ENCODE assay signal across 8 cellular contexts in genomic region chr14:34628681-34629135, GRCh38. TPM values are rescaled to one million over a fixed set of nuclear protein-coding genes. Genes with fewer than 3 reads are reported as not detected.
DNase-seq lines count a peak whose midpoint lies in the region; ATAC-seq and TF ChIP-seq lines count a peak whose summit lies in the region.

No MANE protein-coding gene starts in this region.

- H3K27me3 Mint-ChIP-seq in activated CD4-positive, alpha-beta T cell treated with anti-CD3 and anti-CD28 coated beads, Interleukin-2, amount 10 ng/mL, durations not matched to agents 7 days and 5 days: peaks cover 8% of the 10 kb centered on the region

- H3K9me3 ChIP-seq in parathyroid adenoma (ENCODE audit: control insufficient read depth, low read length): no peaks in the 10 kb centered on the region

- peak overlapping the region; percentile 85 for H3K4me3 Mint-ChIP-seq in activated CD4-positive, alpha-beta T cell treated with anti-CD3 and anti-CD28 coated beads, Interleukin-2, amount 10 ng/mL, durations not matched to agents 7 days and 5 days

- H3K4me3 ChIP-seq in epithelial cell of proximal tubule (ENCODE audit: low read depth, low read length) (peak overlapping the region; percentile 99), parathyroid adenoma (ENCODE audit: low read depth, low read length) (peak overlapping the region; percentile 95)

- peak overlapping the region; percentile 86 for H3K27ac Mint-ChIP-seq in activated CD4-positive, alpha-beta T cell treated with anti-CD3 and anti-CD28 coated beads, Interleukin-2, amount 10 ng/mL, durations not matched to agents 7 days and 5 days

- H3K27me3 ChIP-seq in parathyroid adenoma (ENCODE audit: control insufficient read depth, insufficient read depth, low read length): no peaks in the 10 kb centered on the region

- H3K79me2 ChIP-seq in parathyroid adenoma: peaks cover 22% of the 10 kb centered on the region

- H3K4me1 ChIP-seq in parathyroid adenoma: peaks cover 6% of the 10 kb centered on the region

- H3K36me3 Mint-ChIP-seq in activated CD4-positive, alpha-beta T cell treated with anti-CD3 and anti-CD28 coated beads, Interleukin-2, amount 10 ng/mL, durations not matched to agents 7 days and 5 days (ENCODE audit: low read depth): peaks cover 15% of the 10 kb centered on the region

- DNase-seq in Right ventricle myocardium inferior (ENCODE audit: missing footprints) (no peak), cardiac septum (ENCODE audit: low spot score) (no peak), epithelial cell of proximal tubule (ENCODE audit: low read depth) (no peak), NCI-H2196 treated with DMSO at 0.1 percent for 48 hours (lab: John Stamatoyannopoulos, UW; ENCODE audit: unreplicated experiment) (no peak), amniotic stem cell (lab: John Stamatoyannopoulos, UW) (no peak)
- peak; percentile 45 for DNase-seq in activated CD4-positive, alpha-beta T cell treated with anti-CD3 and anti-CD28 coated beads, Interleukin-2, amount 10 ng/mL, durations not matched to agents 7 days and 5 days

- peaks cover 32% of the 10 kb centered on the region for H3K4me1 Mint-ChIP-seq in activated CD4-positive, alpha-beta T cell treated with anti-CD3 and anti-CD28 coated beads, Interleukin-2, amount 10 ng/mL, durations not matched to agents 7 days and 5 days

- H3K36me3 ChIP-seq in parathyroid adenoma (ENCODE audit: control insufficient read depth, insufficient read depth, low read length): no peaks in the 10 kb centered on the region

- H3K9ac ChIP-seq in parathyroid adenoma: no peak overlapping the region

- H3K27ac ChIP-seq in parathyroid adenoma: peak overlapping the region; percentile 79

- peak overlapping the region; percentile 81 for H3K4me2 ChIP-seq in parathyroid adenoma (ENCODE audit: low read length)

- peak overlapping the region; percentile 19 for H2AFZ ChIP-seq in parathyroid adenoma

- TF ChIP-seq CTCF in epithelial cell of proximal tubule (conservative IDR thresholded peaks at IDR 0.05; ENCODE audit: low read depth, low read length) (no peak), parathyroid adenoma (IDR thresholded peaks at IDR 0.05) (no peak)

- no peaks in the 10 kb centered on the region for H3K9me3 Mint-ChIP-seq in activated CD4-positive, alpha-beta T cell treated with anti-CD3 and anti-CD28 coated beads, Interleukin-2, amount 10 ng/mL, durations not matched to agents 7 days and 5 days

- CTCF ChIA-PET in activated CD4-positive, alpha-beta T cell treated with anti-CD3 and anti-CD28 coated beads, Interleukin-2, amount 10 ng/mL, durations not matched to agents 7 days and 5 days (lab: Charles Lee): no interaction called here

- intact Hi-C loops in Right ventricle myocardium inferior (cut with DNase I) (loop anchor here (2.0 kb wide), 1 partner anchor 86 kb away; the partner anchor contains the start of gene CFL2), cardiac septum (cut with DNase I) (no loop called here)

- ATAC-seq in Right ventricle myocardium inferior: peak; percentile 46
- no peak for ATAC-seq in GM21723 (IDR thresholded peaks at IDR 0.05; ENCODE audit: unreplicated experiment)

- POLR2A ChIA-PET in activated CD4-positive, alpha-beta T cell treated with anti-CD3 and anti-CD28 coated beads, Interleukin-2, amount 10 ng/mL, durations not matched to agents 7 days and 5 days (lab: Charles Lee): no interaction called here

RNA-seq across cellular contexts. Expression of gene SNX6, which starts 1.2 kb away (rescaled TPM):
- total RNA-seq in Right ventricle myocardium inferior: 66.4 TPM
- 59.5 TPM for total RNA-seq in cardiac septum
- 10 to 100 TPM; 81.3 to 83.8 TPM for total RNA-seq in activated CD4-positive, alpha-beta T cell treated with anti-CD3 and anti-CD28 coated beads, Interleukin-2, amount 10 ng/mL, durations not matched to agents 7 days and 5 days
- total RNA-seq in epithelial cell of proximal tubule: 125 TPM in 2 replicates
